ENCODE assay signal across 13 cellular contexts in the genomic region with DNA sequence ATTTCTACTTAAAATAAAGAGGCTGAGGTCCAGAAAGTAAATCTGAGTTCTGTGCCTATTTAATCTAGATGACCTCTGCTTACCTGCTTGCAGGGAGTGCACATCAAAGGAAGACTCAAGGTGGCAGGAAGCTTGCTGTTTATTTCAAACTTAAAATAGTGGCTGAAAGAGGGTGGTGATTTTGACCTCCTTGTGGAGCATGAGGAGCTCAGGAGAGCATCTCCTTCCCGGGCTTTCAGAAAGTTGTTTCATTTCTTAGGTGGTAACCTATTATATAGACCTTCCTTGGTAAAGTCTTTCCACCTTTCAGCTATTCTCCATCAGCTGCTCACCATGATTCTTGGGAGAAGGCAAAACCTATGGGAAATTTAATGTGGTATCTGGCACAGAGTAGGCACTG. TPM values are rescaled to one million over a fixed set of nuclear protein-coding genes. Genes with fewer than 3 reads are reported as not detected.
DNase-seq lines count a peak whose midpoint lies in the region; ATAC-seq and TF ChIP-seq lines count a peak whose summit lies in the region.
"Had no signal": no experiment of that assay in that cellular context is flagged by ENCODE, and none has a peak within 500 bp of the region (broad histone marks: within the 10 kb centered on the region; RNA-seq: fewer than 3 reads in every experiment).

No MANE protein-coding gene starts in this region.

- H3K27ac Mint-ChIP-seq in activated T-cell treated with anti-CD3 and anti-CD28 coated beads, Interleukin-2, amount 50 U/mL, for 72 hours, result peak overlapping the region; percentile 88
- H3K27ac Mint-ChIP-seq in activated naive CD8-positive, alpha-beta T cell treated with anti-CD3 and anti-CD28 coated beads, Interleukin-2, amount 10 ng/mL, durations not matched to agents 7 days and 5 days, result peak overlapping the region; percentile 94
- H3K27ac Mint-ChIP-seq in stimulated activated naive CD8-positive, alpha-beta T cell treated with anti-CD3 and anti-CD28 coated beads, Interleukin-15, amount 100 ng/mL, for 72 hours, result peak overlapping the region; percentile 60 to 93

- no peaks in the 10 kb centered on the region for H3K27me3 ChIP-seq in HL-60 (ENCODE audit: insufficient read depth, poor library complexity, severe bottlenecking)
- no peaks in the 10 kb centered on the region for H3K27me3 ChIP-seq in BE2C
- H3K27me3 ChIP-seq: upper lobe of right lung had no signal

- H3K36me3 ChIP-seq in BE2C, result no peaks in the 10 kb centered on the region
- H3K36me3 ChIP-seq: upper lobe of right lung had no signal

- DNase-seq in activated T-cell treated with anti-CD3 and anti-CD28 coated beads, Interleukin-2, amount 50 U/mL, for 72 hours, result no peak
- DNase-seq in activated T-cell treated with anti-CD3 and anti-CD28 coated beads, Interleukin-2, amount 50 U/mL, for 1 hour, result no peak
- DNase-seq in HL-60 (ENCODE audit: low read depth in 1 of 2, low spot score in 1 of 2) (no peak), BE2C (no peak)
- DNase-seq in activated naive CD8-positive, alpha-beta T cell treated with anti-CD3 and anti-CD28 coated beads, Interleukin-2, amount 10 ng/mL, durations not matched to agents 7 days and 5 days, result no peak
- no peak for DNase-seq in stimulated activated naive CD8-positive, alpha-beta T cell treated with anti-CD3 and anti-CD28 coated beads, Interleukin-15, amount 100 ng/mL, for 72 hours
- DNase-seq: GOT3, PC-3, upper lobe of right lung had no signal

- POLR2A ChIA-PET in activated naive CD8-positive, alpha-beta T cell treated with anti-CD3 and anti-CD28 coated beads, Interleukin-2, amount 10 ng/mL, durations not matched to agents 7 days and 5 days (lab: Charles Lee), result interaction anchor here (0.9 to 1.5 kb wide), 3 partner anchors 9 to 21 kb away, joined by 3 to 6 read pairs (median 3); no protein-coding TSS in a partner anchor

- peaks cover 4 to 6% of the 10 kb centered on the region in 2 donors for H3K36me3 Mint-ChIP-seq in activated T-cell treated with anti-CD3 and anti-CD28 coated beads, Interleukin-2, amount 50 U/mL, for 72 hours (ENCODE audit: insufficient read depth in 2 of 2)
- peaks cover 6% of the 10 kb centered on the region for H3K36me3 Mint-ChIP-seq in activated naive CD8-positive, alpha-beta T cell treated with anti-CD3 and anti-CD28 coated beads, Interleukin-2, amount 10 ng/mL, durations not matched to agents 7 days and 5 days

- H3K4me1 Mint-ChIP-seq in activated T-cell treated with anti-CD3 and anti-CD28 coated beads, Interleukin-2, amount 50 U/mL, for 72 hours (ENCODE audit: low read depth), result peaks cover 96% of the 10 kb centered on the region
- peaks cover 65% of the 10 kb centered on the region for H3K4me1 Mint-ChIP-seq in activated naive CD8-positive, alpha-beta T cell treated with anti-CD3 and anti-CD28 coated beads, Interleukin-2, amount 10 ng/mL, durations not matched to agents 7 days and 5 days
- H3K4me1 Mint-ChIP-seq in stimulated activated naive CD8-positive, alpha-beta T cell treated with anti-CD3 and anti-CD28 coated beads, Interleukin-15, amount 100 ng/mL, for 72 hours, result peaks cover 87% of the 10 kb centered on the region

- H3K4me3 Mint-ChIP-seq in activated T-cell treated with anti-CD3 and anti-CD28 coated beads, Interleukin-2, amount 50 U/mL, for 72 hours, result peak overlapping the region; percentile 93 to 96
- peak overlapping the region; percentile 92 for H3K4me3 Mint-ChIP-seq in activated naive CD8-positive, alpha-beta T cell treated with anti-CD3 and anti-CD28 coated beads, Interleukin-2, amount 10 ng/mL, durations not matched to agents 7 days and 5 days
- peak overlapping the region; percentile 97 to 98 for H3K4me3 Mint-ChIP-seq in stimulated activated naive CD8-positive, alpha-beta T cell treated with anti-CD3 and anti-CD28 coated beads, Interleukin-15, amount 100 ng/mL, for 72 hours

- no peaks in the 10 kb centered on the region for H3K9me3 ChIP-seq in BE2C
- H3K9me3 ChIP-seq: upper lobe of right lung had no signal

- H3K4me1 ChIP-seq in BE2C, result peaks cover 23% of the 10 kb centered on the region
- H3K4me1 ChIP-seq: upper lobe of right lung had no signal

- H3K4me3 ChIP-seq in HL-60 (replicated peaks; ENCODE audit: insufficient read depth, low read length), result no peak overlapping the region
- H3K4me3 ChIP-seq in BE2C (ENCODE audit: low read depth, low read length), result no peak overlapping the region
- H3K4me3 ChIP-seq: upper lobe of right lung had no signal

- H3K27me3 Mint-ChIP-seq in activated T-cell treated with anti-CD3 and anti-CD28 coated beads, Interleukin-2, amount 50 U/mL, for 72 hours (ENCODE audit: low read depth), result no peaks in the 10 kb centered on the region
- no peaks in the 10 kb centered on the region for H3K27me3 Mint-ChIP-seq in activated naive CD8-positive, alpha-beta T cell treated with anti-CD3 and anti-CD28 coated beads, Interleukin-2, amount 10 ng/mL, durations not matched to agents 7 days and 5 days
- no peaks in the 10 kb centered on the region for H3K27me3 Mint-ChIP-seq in stimulated activated naive CD8-positive, alpha-beta T cell treated with anti-CD3 and anti-CD28 coated beads, Interleukin-15, amount 100 ng/mL, for 72 hours

- no peak for ATAC-seq in activated T-cell treated with anti-CD3 and anti-CD28 coated beads, Interleukin-2, amount 50 U/mL, for 72 hours (replicated peaks in 1 of 2)
- no peak for ATAC-seq in activated naive CD8-positive, alpha-beta T cell treated with anti-CD3 and anti-CD28 coated beads, Interleukin-2, amount 10 ng/mL, durations not matched to agents 7 days and 5 days (ENCODE audit: low read depth)
- ATAC-seq in stimulated activated naive CD8-positive, alpha-beta T cell treated with anti-CD3 and anti-CD28 coated beads, Interleukin-15, amount 100 ng/mL, for 72 hours, result peak; percentile 1
- ATAC-seq in GM21381 (IDR thresholded peaks at IDR 0.05; ENCODE audit: unreplicated experiment) (no peak), HG03095 (IDR thresholded peaks at IDR 0.05; ENCODE audit: unreplicated experiment) (no peak)
- ATAC-seq: PC-3 had no signal

- TF ChIP-seq CTCF in HL-60 (IDR thresholded peaks at IDR 0.05; ENCODE audit: insufficient read depth, low read length) (no peak), BE2C (IDR thresholded peaks at IDR 0.05; ENCODE audit: low read depth, low read length) (no peak)

- no peaks in the 10 kb centered on the region for H3K9me3 Mint-ChIP-seq in activated T-cell treated with anti-CD3 and anti-CD28 coated beads, Interleukin-2, amount 50 U/mL, for 72 hours
- no peaks in the 10 kb centered on the region for H3K9me3 Mint-ChIP-seq in activated naive CD8-positive, alpha-beta T cell treated with anti-CD3 and anti-CD28 coated beads, Interleukin-2, amount 10 ng/mL, durations not matched to agents 7 days and 5 days
- no peaks in the 10 kb centered on the region for H3K9me3 Mint-ChIP-seq in stimulated activated naive CD8-positive, alpha-beta T cell treated with anti-CD3 and anti-CD28 coated beads, Interleukin-15, amount 100 ng/mL, for 72 hours

- H3K27ac ChIP-seq in HL-60 (replicated peaks), result peak overlapping the region; percentile 22
- H3K27ac ChIP-seq: upper lobe of right lung had no signal

RNA-seq across cellular contexts. Expression of gene GCSAM, which starts 0.5 kb away (rescaled TPM):
- total RNA-seq in activated T-cell treated with anti-CD3 and anti-CD28 coated beads, Interleukin-2, amount 50 U/mL, for 72 hours, result 10 to 100 TPM; 17.8 to 26.5 TPM
- 10 to 100 TPM; 11.8 to 14.6 TPM for total RNA-seq in activated naive CD8-positive, alpha-beta T cell treated with anti-CD3 and anti-CD28 coated beads, Interleukin-2, amount 10 ng/mL, durations not matched to agents 7 days and 5 days
- polyA plus RNA-seq in BE2C (2012; ENCODE audit: insufficient read depth, insufficient read length, low read depth), result 1.2 TPM
- total RNA-seq: myocyte, PC-3 had no signal
- polyA plus RNA-seq: AG04450 had no signal

RNA-seq across cellular contexts. Expression of gene C3orf52, which starts 46.4 kb away (rescaled TPM):
- 1 to 10 TPM; 3.2 to 4.1 TPM for total RNA-seq in activated T-cell treated with anti-CD3 and anti-CD28 coated beads, Interleukin-2, amount 50 U/mL, for 72 hours
- 1 to 10 TPM; 2.1 to 3.1 TPM for total RNA-seq in activated naive CD8-positive, alpha-beta T cell treated with anti-CD3 and anti-CD28 coated beads, Interleukin-2, amount 10 ng/mL, durations not matched to agents 7 days and 5 days
- polyA plus RNA-seq in BE2C (2012; ENCODE audit: insufficient read depth, insufficient read length, low read depth), result 0.42 TPM
